In genomic region chr1:234536756-234537155, GRCh38 we compare ENCODE assay signal across 18 cellular contexts. TPM values are rescaled to one million over a fixed set of nuclear protein-coding genes. Genes with fewer than 3 reads are reported as not detected.
DNase-seq lines count a peak whose midpoint lies in the region; ATAC-seq and TF ChIP-seq lines count a peak whose summit lies in the region.
"Had no signal": no experiment of that assay in that cellular context is flagged by ENCODE, and none has a peak within 500 bp of the region (broad histone marks: within the 10 kb centered on the region; RNA-seq: fewer than 3 reads in every experiment).

No MANE protein-coding gene starts in this region.

- no peaks in the 10 kb centered on the region for H3K27me3 ChIP-seq in upper lobe of right lung
- H3K27me3 ChIP-seq: neutrophil had no signal

- no peak overlapping the region for H3K4me3 ChIP-seq in upper lobe of right lung

- H3K9me3 ChIP-seq in upper lobe of right lung: no peaks in the 10 kb centered on the region
- H3K9me3 ChIP-seq: neutrophil had no signal

- ATAC-seq in upper lobe of right lung (no peak), HG02938 (IDR thresholded peaks at IDR 0.05; ENCODE audit: unreplicated experiment) (no peak)

- intact Hi-C loops in upper lobe of right lung (cut with DNase I): no loop called here

- no peak overlapping the region for H3K4me3 Mint-ChIP-seq in progenitor cell of endocrine pancreas (ENCODE audit: low read depth)
- H3K4me3 Mint-ChIP-seq: activated B cell treated with CpG ODN at 0.5 μM for 24 hours; activated naive CD8-positive, alpha-beta T cell; CD4-positive, alpha-beta T cell; IgD-negative memory B cell had no signal

- H3K27me3 Mint-ChIP-seq in progenitor cell of endocrine pancreas: peaks cover 3% of the 10 kb centered on the region
- H3K27me3 Mint-ChIP-seq: activated B cell treated with CpG ODN at 0.5 μM for 24 hours; activated naive CD8-positive, alpha-beta T cell; CD4-positive, alpha-beta T cell; IgD-negative memory B cell had no signal

- H3K36me3 Mint-ChIP-seq in progenitor cell of endocrine pancreas (ENCODE audit: insufficient read depth): no peaks in the 10 kb centered on the region
- H3K36me3 Mint-ChIP-seq: activated naive CD8-positive, alpha-beta T cell; IgD-negative memory B cell had no signal

- DNase-seq in activated effector memory CD4-positive, alpha-beta T cell treated with anti-CD3 and anti-CD28 coated beads, Interleukin-2, amount 50 U/mL, for 16 hours: peak; percentile 1
- DNase-seq in activated effector memory CD4-positive, alpha-beta T cell treated with Interleukin-2 at 50 U/mL for 16 hours: no peak
- DNase-seq in kidney tubule cell (ENCODE audit: low spot score): peak; percentile 42
- DNase-seq in progenitor cell of endocrine pancreas (ENCODE audit: low spot score, unreplicated experiment): no peak
- no peak for DNase-seq in upper lobe of right lung
- no peak for DNase-seq in iPS-NIHi7 (ENCODE audit: extremely low spot score)
- no peak for DNase-seq in putamen (ENCODE audit: low spot score)
- DNase-seq: activated B cell treated with CpG ODN at 0.5 μM for 24 hours; activated CD8-positive, alpha-beta memory T cell treated with anti-CD3 and anti-CD28 coated beads, Interleukin-2, amount 50 U/mL, for 48 hours; CD4-positive, alpha-beta T cell; NCI-H1105 treated with DMSO at 0.1 percent for 48 hours; NCI-H446 treated with DMSO at 0.1 percent for 48 hours; stimulated activated CD4-positive, alpha-beta T cell treated with anti-CD3 and anti-CD28 coated beads, Interleukin-1b, Interleukin-23, amount 100 ng/mL, for 48 hours had no signal

- peak overlapping the region; percentile 64 for H3K27ac Mint-ChIP-seq in progenitor cell of endocrine pancreas
- H3K27ac Mint-ChIP-seq: activated B cell treated with CpG ODN at 0.5 μM for 24 hours; activated naive CD8-positive, alpha-beta T cell; CD4-positive, alpha-beta T cell; IgD-negative memory B cell had no signal

- no peaks in the 10 kb centered on the region for H3K36me3 ChIP-seq in upper lobe of right lung
- H3K36me3 ChIP-seq: neutrophil had no signal

- H3K4me1 Mint-ChIP-seq in progenitor cell of endocrine pancreas (ENCODE audit: low read depth): peaks cover 38% of the 10 kb centered on the region

- TF ChIP-seq CTCF in progenitor cell of endocrine pancreas (IDR thresholded peaks at IDR 0.05; ENCODE audit: unreplicated experiment) (no peak), upper lobe of right lung (IDR thresholded peaks at IDR 0.05) (no peak)

- peaks cover 52% of the 10 kb centered on the region for H3K4me1 ChIP-seq in upper lobe of right lung

- peak overlapping the region; percentile 95 for H3K27ac ChIP-seq in upper lobe of right lung
- H3K27ac ChIP-seq: 22Rv1, neutrophil had no signal

- no peaks in the 10 kb centered on the region for H3K9me3 Mint-ChIP-seq in progenitor cell of endocrine pancreas (ENCODE audit: low read depth)
- H3K9me3 Mint-ChIP-seq: activated B cell treated with CpG ODN at 0.5 μM for 24 hours; CD4-positive, alpha-beta T cell; IgD-negative memory B cell had no signal

RNA-seq across cellular contexts. Expression of gene TARBP1, which starts 57.8 kb away (rescaled TPM):
- total RNA-seq in progenitor cell of endocrine pancreas: 60.4 and 65.9 TPM in 2 replicates
- 18.3 TPM for total RNA-seq in upper lobe of right lung

Comparison
In these comparisons a context has a peak if more than half of its experiments do, and no peak if none do; other contexts are left out.
1. DNase-seq: peak in activated effector memory CD4-positive, alpha-beta T cell treated with anti-CD3 and anti-CD28 coated beads, Interleukin-2, amount 50 U/mL, for 16 hours (single experiment) and kidney tubule cell (single experiment); none in activated effector memory CD4-positive, alpha-beta T cell treated with Interleukin-2 at 50 U/mL for 16 hours (single experiment), progenitor cell of endocrine pancreas (single experiment), upper lobe of right lung (single experiment), iPS-NIHi7 (single experiment) and putamen (single experiment).